Comparison of ENCODE assay signal across 1 cellular context in the genomic region with DNA sequence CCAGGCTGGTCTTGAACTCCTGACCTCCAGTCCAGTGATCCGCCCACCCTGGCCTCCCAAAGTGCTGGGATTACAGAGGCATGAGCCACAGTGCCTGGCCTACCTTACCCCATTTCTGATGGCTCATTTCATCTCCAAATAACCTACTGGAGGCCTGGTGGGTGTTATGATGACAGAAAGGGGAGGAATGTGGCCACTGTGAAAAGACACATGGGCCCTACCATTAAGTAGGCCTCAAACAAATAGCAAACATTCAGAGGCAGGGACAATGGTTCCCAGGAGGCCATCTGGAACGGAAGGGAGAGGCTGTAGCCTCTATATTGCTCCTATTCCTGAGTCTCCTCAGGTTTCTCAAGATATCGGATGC.
TF ChIP-seq lines count a peak whose summit lies in the region.

No MANE protein-coding gene starts in this region.

TF ChIP-seq in K562, 482 proteins besides CTCF, POLR2A, EP300 and RAD21 (continues in another document):
- TF ChIP-seq ZNF79 (CRISPR knock-in tag; IDR thresholded peaks at IDR 0.05; ENCODE audit: low read depth), result no peak
- no peak for TF ChIP-seq MTF1 (CRISPR knock-in tag; IDR thresholded peaks at IDR 0.05; ENCODE audit: borderline replicate concordance)
- no peak for TF ChIP-seq PURB (CRISPR knock-in tag; IDR thresholded peaks at IDR 0.05; ENCODE audit: low read depth)
- TF ChIP-seq ZNF551 (CRISPR knock-in tag; IDR thresholded peaks at IDR 0.05), result no peak
- no peak for TF ChIP-seq CREB1 (IDR thresholded peaks at IDR 0.05)
- no peak for TF ChIP-seq CREB1 (CRISPR knock-in tag; IDR thresholded peaks at IDR 0.05)
- no peak for TF ChIP-seq THAP7 (CRISPR knock-in tag; IDR thresholded peaks at IDR 0.05)
- TF ChIP-seq TFAP4 (CRISPR knock-in tag; IDR thresholded peaks at IDR 0.05; ENCODE audit: borderline replicate concordance), result no peak
- TF ChIP-seq DMBX1 (CRISPR knock-in tag; IDR thresholded peaks at IDR 0.05; ENCODE audit: borderline replicate concordance), result 0 out of 2 replicates have a peak, but pooled peaks have one; percentile 39
- no peak for TF ChIP-seq HOMEZ (CRISPR knock-in tag; IDR thresholded peaks at IDR 0.05)
- no peak for TF ChIP-seq CBX1 (IDR thresholded peaks at IDR 0.05; ENCODE audit: low read depth)
- TF ChIP-seq PHB (CRISPR knock-in tag; IDR thresholded peaks at IDR 0.05), result no peak
- no peak for TF ChIP-seq DNMT1 (IDR thresholded peaks at IDR 0.05)
- peak; percentile 63 for TF ChIP-seq BACH1 (tag; IDR thresholded peaks at IDR 0.05)
- no peak for TF ChIP-seq ZNF511 (CRISPR knock-in tag; IDR thresholded peaks at IDR 0.05)
- no peak for TF ChIP-seq MCM2 (IDR thresholded peaks at IDR 0.05; ENCODE audit: low read depth)
- no peak for TF ChIP-seq KAT8 (IDR thresholded peaks at IDR 0.05; ENCODE audit: low read depth)
- no peak for TF ChIP-seq SMC3 (conservative IDR thresholded peaks at IDR 0.05; ENCODE audit: insufficient read depth, low read depth, low read length)
- no peak for TF ChIP-seq ZKSCAN3 (CRISPR knock-in tag; IDR thresholded peaks at IDR 0.05)
- TF ChIP-seq CBX8 (IDR thresholded peaks at IDR 0.05; ENCODE audit: borderline replicate concordance, extremely low read depth, low read depth, low read length, poor library complexity, severe bottlenecking), result no peak
- 0 out of 2 replicates have a peak, but pooled peaks have one; percentile 9 for TF ChIP-seq ETV1 (tag; conservative IDR thresholded peaks at IDR 0.05; ENCODE audit: low read depth)
- TF ChIP-seq CCNT2 (IDR thresholded peaks at IDR 0.05; ENCODE audit: borderline replicate concordance, extremely low read depth, insufficient read length, low read depth, low read length), result no peak
- TF ChIP-seq EHMT2 (IDR thresholded peaks at IDR 0.05), result no peak
- TF ChIP-seq MYNN (IDR thresholded peaks at IDR 0.05), result no peak
- no peak for TF ChIP-seq MYNN (CRISPR knock-in tag; IDR thresholded peaks at IDR 0.05)
- TF ChIP-seq ERF (CRISPR knock-in tag; IDR thresholded peaks at IDR 0.05), result no peak
- TF ChIP-seq, protein P1, sequence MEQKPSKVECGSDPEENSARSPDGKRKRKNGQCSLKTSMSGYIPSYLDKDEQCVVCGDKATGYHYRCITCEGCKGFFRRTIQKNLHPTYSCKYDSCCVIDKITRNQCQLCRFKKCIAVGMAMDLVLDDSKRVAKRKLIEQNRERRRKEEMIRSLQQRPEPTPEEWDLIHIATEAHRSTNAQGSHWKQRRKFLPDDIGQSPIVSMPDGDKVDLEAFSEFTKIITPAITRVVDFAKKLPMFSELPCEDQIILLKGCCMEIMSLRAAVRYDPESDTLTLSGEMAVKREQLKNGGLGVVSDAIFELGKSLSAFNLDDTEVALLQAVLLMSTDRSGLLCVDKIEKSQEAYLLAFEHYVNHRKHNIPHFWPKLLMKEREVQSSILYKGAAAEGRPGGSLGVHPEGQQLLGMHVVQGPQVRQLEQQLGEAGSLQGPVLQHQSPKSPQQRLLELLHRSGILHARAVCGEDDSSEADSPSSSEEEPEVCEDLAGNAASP (IDR thresholded peaks at IDR 0.05), result no peak
- no peak for TF ChIP-seq FOXM1 (IDR thresholded peaks at IDR 0.05; ENCODE audit: low read depth)
- no peak for TF ChIP-seq FOXM1 (CRISPR knock-in tag; IDR thresholded peaks at IDR 0.05; ENCODE audit: low read depth)
- no peak for TF ChIP-seq NFRKB (IDR thresholded peaks at IDR 0.05; ENCODE audit: low read depth)
- TF ChIP-seq TGIF2 (CRISPR knock-in tag; IDR thresholded peaks at IDR 0.05), result no peak
- peak; percentile 77; the same call in 1 of the 2 replicates for TF ChIP-seq ZNF175 (CRISPR knock-in tag; IDR thresholded peaks at IDR 0.05; ENCODE audit: low read depth)
- no peak for TF ChIP-seq ETV5 (CRISPR knock-in tag; IDR thresholded peaks at IDR 0.05; ENCODE audit: low read depth)
- no peak for TF ChIP-seq RBM15 (IDR thresholded peaks at IDR 0.05; ENCODE audit: insufficient read depth, low read length)
- peak; percentile 57 for TF ChIP-seq PRDM10 (IDR thresholded peaks at IDR 0.05; ENCODE audit: partially characterized antibody)
- TF ChIP-seq, protein P2, sequence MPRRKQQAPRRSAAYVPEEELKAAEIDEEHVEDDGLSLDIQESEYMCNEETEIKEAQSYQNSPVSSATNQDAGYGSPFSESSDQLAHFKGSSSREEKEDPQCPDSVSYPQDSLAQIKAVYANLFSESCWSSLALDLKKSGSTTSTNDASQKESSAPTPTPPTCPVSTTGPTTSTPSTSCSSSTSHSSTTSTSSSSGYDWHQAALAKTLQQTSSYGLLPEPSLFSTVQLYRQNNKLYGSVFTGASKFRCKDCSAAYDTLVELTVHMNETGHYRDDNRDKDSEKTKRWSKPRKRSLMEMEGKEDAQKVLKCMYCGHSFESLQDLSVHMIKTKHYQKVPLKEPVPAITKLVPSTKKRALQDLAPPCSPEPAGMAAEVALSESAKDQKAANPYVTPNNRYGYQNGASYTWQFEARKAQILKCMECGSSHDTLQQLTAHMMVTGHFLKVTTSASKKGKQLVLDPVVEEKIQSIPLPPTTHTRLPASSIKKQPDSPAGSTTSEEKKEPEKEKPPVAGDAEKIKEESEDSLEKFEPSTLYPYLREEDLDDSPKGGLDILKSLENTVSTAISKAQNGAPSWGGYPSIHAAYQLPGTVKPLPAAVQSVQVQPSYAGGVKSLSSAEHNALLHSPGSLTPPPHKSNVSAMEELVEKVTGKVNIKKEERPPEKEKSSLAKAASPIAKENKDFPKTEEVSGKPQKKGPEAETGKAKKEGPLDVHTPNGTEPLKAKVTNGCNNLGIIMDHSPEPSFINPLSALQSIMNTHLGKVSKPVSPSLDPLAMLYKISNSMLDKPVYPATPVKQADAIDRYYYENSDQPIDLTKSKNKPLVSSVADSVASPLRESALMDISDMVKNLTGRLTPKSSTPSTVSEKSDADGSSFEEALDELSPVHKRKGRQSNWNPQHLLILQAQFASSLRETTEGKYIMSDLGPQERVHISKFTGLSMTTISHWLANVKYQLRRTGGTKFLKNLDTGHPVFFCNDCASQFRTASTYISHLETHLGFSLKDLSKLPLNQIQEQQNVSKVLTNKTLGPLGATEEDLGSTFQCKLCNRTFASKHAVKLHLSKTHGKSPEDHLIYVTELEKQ (CRISPR knock-in tag; IDR thresholded peaks at IDR 0.05), result no peak
- TF ChIP-seq MAFG (tag; conservative IDR thresholded peaks at IDR 0.05), result no peak
- TF ChIP-seq MEIS2 (IDR thresholded peaks at IDR 0.05; ENCODE audit: partially characterized antibody), result no peak
- TF ChIP-seq PHF21A (IDR thresholded peaks at IDR 0.05; ENCODE audit: borderline replicate concordance, low read depth), result no peak
- TF ChIP-seq NR3C1 (CRISPR knock-in tag; IDR thresholded peaks at IDR 0.05), result no peak
- TF ChIP-seq EGR1 (conservative IDR thresholded peaks at IDR 0.05), result peak; percentile 43; the same call in 1 of the 2 replicates
- TF ChIP-seq, protein P3, sequence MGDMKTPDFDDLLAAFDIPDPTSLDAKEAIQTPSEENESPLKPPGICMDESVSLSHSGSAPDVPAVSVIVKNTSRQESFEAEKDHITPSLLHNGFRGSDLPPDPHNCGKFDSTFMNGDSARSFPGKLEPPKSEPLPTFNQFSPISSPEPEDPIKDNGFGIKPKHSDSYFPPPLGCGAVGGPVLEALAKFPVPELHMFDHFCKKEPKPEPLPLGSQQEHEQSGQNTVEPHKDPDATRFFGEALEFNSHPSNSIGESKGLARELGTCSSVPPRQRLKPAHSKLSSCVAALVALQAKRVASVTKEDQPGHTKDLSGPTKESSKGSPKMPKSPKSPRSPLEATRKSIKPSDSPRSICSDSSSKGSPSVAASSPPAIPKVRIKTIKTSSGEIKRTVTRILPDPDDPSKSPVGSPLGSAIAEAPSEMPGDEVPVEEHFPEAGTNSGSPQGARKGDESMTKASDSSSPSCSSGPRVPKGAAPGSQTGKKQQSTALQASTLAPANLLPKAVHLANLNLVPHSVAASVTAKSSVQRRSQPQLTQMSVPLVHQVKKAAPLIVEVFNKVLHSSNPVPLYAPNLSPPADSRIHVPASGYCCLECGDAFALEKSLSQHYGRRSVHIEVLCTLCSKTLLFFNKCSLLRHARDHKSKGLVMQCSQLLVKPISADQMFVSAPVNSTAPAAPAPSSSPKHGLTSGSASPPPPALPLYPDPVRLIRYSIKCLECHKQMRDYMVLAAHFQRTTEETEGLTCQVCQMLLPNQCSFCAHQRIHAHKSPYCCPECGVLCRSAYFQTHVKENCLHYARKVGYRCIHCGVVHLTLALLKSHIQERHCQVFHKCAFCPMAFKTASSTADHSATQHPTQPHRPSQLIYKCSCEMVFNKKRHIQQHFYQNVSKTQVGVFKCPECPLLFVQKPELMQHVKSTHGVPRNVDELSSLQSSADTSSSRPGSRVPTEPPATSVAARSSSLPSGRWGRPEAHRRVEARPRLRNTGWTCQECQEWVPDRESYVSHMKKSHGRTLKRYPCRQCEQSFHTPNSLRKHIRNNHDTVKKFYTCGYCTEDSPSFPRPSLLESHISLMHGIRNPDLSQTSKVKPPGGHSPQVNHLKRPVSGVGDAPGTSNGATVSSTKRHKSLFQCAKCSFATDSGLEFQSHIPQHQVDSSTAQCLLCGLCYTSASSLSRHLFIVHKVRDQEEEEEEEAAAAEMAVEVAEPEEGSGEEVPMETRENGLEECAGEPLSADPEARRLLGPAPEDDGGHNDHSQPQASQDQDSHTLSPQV (IDR thresholded peaks at IDR 0.05), result peak; percentile 27; the same call in 1 of the 2 replicates
- TF ChIP-seq CHD4 (IDR thresholded peaks at IDR 0.05; ENCODE audit: insufficient read depth, insufficient replicate concordance, low read depth, low read length, poor library complexity, severe bottlenecking), result no peak
- TF ChIP-seq ATF6 (CRISPR knock-in tag; IDR thresholded peaks at IDR 0.05), result no peak
- no peak for TF ChIP-seq HDAC3 (IDR thresholded peaks at IDR 0.05; ENCODE audit: borderline replicate concordance, partially characterized antibody)
- no peak for TF ChIP-seq LARP7 (IDR thresholded peaks at IDR 0.05)
- 0 out of 2 replicates have a peak, but pooled peaks have one; percentile 18 for TF ChIP-seq ZBTB17 (CRISPR knock-in tag; IDR thresholded peaks at IDR 0.05)
